In genomic region chr15:51775967-51776816, GRCh38 we compare ENCODE assay signal across 8 cellular contexts. TPM values are rescaled to one million over a fixed set of nuclear protein-coding genes. Genes with fewer than 3 reads are reported as not detected.
A peak's percentile ranks its signal among the peaks of the same experiment; 100 is the strongest.
DNase-seq lines count a peak whose midpoint lies in the region; ATAC-seq and TF ChIP-seq lines count a peak whose summit lies in the region.

No MANE protein-coding gene starts in this region.

- DNase-seq in Caki2 (ENCODE audit: low read depth) (peak; percentile 26), NCI-H226 (peak; percentile 47), erythroblast (lab: John Stamatoyannopoulos, UW) (peak; percentile 61 to 74), uterus (peak; percentile 52 to 54)
- DNase-seq in activated CD4-positive, alpha-beta T cell treated with anti-CD3 and anti-CD28 coated beads, Interleukin-2, amount 50 U/mL, for 48 hours: peak; percentile 40 to 53
- DNase-seq in naive thymus-derived CD8-positive, alpha-beta T cell: peak; percentile 8 to 73 (median 43)

- ATAC-seq in GM21381 (IDR thresholded peaks at IDR 0.05; ENCODE audit: unreplicated experiment) (peak; percentile 64), GM18858 (IDR thresholded peaks at IDR 0.05; ENCODE audit: unreplicated experiment) (no peak)
- peak; percentile 65 to 72 for ATAC-seq in naive thymus-derived CD8-positive, alpha-beta T cell

- H3K27me3 ChIP-seq in uterus: no peaks in the 10 kb centered on the region

- peak overlapping the region in 3 of 10 donors; percentile 1 to 68 (median 5) for H3K27ac Mint-ChIP-seq in naive thymus-derived CD8-positive, alpha-beta T cell

- intact Hi-C loops in uterus (cut with DNase I; ENCODE audit: low total_unique reads): loop anchor here (5.0 kb wide), 1 partner anchor 129 kb away; no protein-coding TSS in a partner anchor

- H3K9me3 ChIP-seq in uterus: no peaks in the 10 kb centered on the region

- peak; percentile 76 to 91 (median 84) for TF ChIP-seq CTCF in uterus (IDR thresholded peaks at IDR 0.05)

- H3K4me3 ChIP-seq in uterus: no peak overlapping the region

- H3K36me3 Mint-ChIP-seq in naive thymus-derived CD8-positive, alpha-beta T cell: peaks cover 0 to 51% (median 17%) of the 10 kb centered on the region in 3 donors

- no peak for TF ChIP-seq POLR2A in erythroblast (IDR thresholded peaks at IDR 0.05; ENCODE audit: low read length)
- TF ChIP-seq POLR2A in uterus (IDR thresholded peaks at IDR 0.05): no peak

- H3K36me3 ChIP-seq in uterus: no peaks in the 10 kb centered on the region

- H3K9me3 Mint-ChIP-seq in naive thymus-derived CD8-positive, alpha-beta T cell: no peaks in the 10 kb centered on the region

- no peak overlapping the region for H3K4me3 Mint-ChIP-seq in naive thymus-derived CD8-positive, alpha-beta T cell

- peaks cover 0 to 11% (median 8%) of the 10 kb centered on the region in 4 donors for H3K4me1 Mint-ChIP-seq in naive thymus-derived CD8-positive, alpha-beta T cell

- no peaks in the 10 kb centered on the region for H3K27me3 Mint-ChIP-seq in naive thymus-derived CD8-positive, alpha-beta T cell

- no peaks in the 10 kb centered on the region for H3K4me1 ChIP-seq in uterus

- POLR2A ChIA-PET in naive thymus-derived CD8-positive, alpha-beta T cell (lab: Charles Lee): interaction anchor here (0.6 to 2.0 kb wide), 4 partner anchors 9 to 126 kb away, joined by 4 to 11 read pairs (median 6); partner anchors contain the start of gene LYSMD2

- H3K27ac ChIP-seq in uterus: no peak overlapping the region

- in situ Hi-C loops in Caki2 (cut with HindIII; ENCODE audit: low pct_unique_long_range_greater_than_20kb, low sequenced_read_pairs): no loop called here

RNA-seq across cellular contexts. Expression of gene TMOD2, which starts 24.8 kb away (rescaled TPM):
- 0.09 and 0.71 TPM in 2 replicates for total RNA-seq in Caki2 (2014; rRNA removed; shearing (Covaris generic); ENCODE audit: low replicate concordance)
- total RNA-seq in naive thymus-derived CD8-positive, alpha-beta T cell: 10 to 100 TPM; 19.9 to 21.0 TPM
- 1 to 10 TPM; 2.9 to 4.4 (median 3.5) TPM for polyA plus RNA-seq in naive thymus-derived CD8-positive, alpha-beta T cell
- 100 to 1,000 TPM in 1 of 4 donors, 10 to 100 TPM in 3; 20.9 to 113 (median 35.0) TPM for total RNA-seq in uterus

RNA-seq across cellular contexts. Expression of gene LYSMD2, which starts 38.7 kb away (rescaled TPM):
- 13.1 and 13.6 TPM in 2 replicates for total RNA-seq in Caki2 (2014; rRNA removed; shearing (Covaris generic); ENCODE audit: low replicate concordance)
- 10 to 100 TPM; 28.0 to 28.9 TPM for total RNA-seq in naive thymus-derived CD8-positive, alpha-beta T cell
- 10 to 100 TPM; 29.6 to 53.7 (median 35.8) TPM for polyA plus RNA-seq in naive thymus-derived CD8-positive, alpha-beta T cell
- total RNA-seq in uterus: 10 to 100 TPM in 3 of 4 donors, 1 to 10 TPM in 1; 8.5 to 44.7 (median 25.0) TPM

RNA-seq across cellular contexts. Expression of gene TMOD3, which starts 53.3 kb away (rescaled TPM):
- total RNA-seq in Caki2 (2014; rRNA removed; shearing (Covaris generic); ENCODE audit: low replicate concordance): 31.1 and 44.3 TPM in 2 replicates
- total RNA-seq in naive thymus-derived CD8-positive, alpha-beta T cell: 10 to 100 TPM; 52.5 to 56.7 TPM
- polyA plus RNA-seq in naive thymus-derived CD8-positive, alpha-beta T cell: 10 to 100 TPM; 27.6 to 32.6 (median 28.0) TPM
- total RNA-seq in uterus: 10 to 100 TPM; 10.5 to 49.6 (median 37.1) TPM

Comparison
In these comparisons a context has a peak if more than half of its experiments do, and no peak if none do; other contexts are left out.
1. RNA of gene TMOD2, which starts 24.8 kb away (total RNA-seq): 20.9 to 113 TPM in uterus and 19.9 to 21.0 TPM in naive thymus-derived CD8-positive, alpha-beta T cell; 0.09 to 0.71 TPM in Caki2; every median in the first group is over 10 times any median in the second.
2. Peak in every context shown above with its lines, with median percentiles within 50 percentile points of each other: DNase-seq.